ENCODE assay signal across 27 cellular contexts in the genomic region with DNA sequence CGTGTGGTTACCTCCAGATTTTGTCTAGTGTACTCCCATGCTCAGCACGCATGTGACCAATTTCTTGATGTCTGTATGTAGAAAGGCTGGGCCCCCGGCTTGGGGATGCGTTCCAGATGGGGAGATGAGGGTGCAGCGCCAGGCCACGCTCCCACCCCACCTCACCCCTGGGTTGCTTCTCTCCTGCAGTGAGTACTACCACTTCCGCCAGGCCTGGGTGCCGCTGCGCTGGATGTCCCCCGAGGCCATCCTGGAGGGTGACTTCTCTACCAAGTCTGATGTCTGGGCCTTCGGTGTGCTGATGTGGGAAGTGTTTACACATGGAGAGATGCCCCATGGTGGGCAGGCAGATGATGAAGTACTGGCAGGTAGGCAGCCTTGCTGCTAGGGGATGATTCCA.
"Had no signal": no experiment of that assay in that cellular context is flagged by ENCODE, and none has a peak within 500 bp of the region (broad histone marks: within the 10 kb centered on the region; RNA-seq: fewer than 3 reads in every experiment).

No MANE protein-coding gene starts in this region.

- H3K9me3 ChIP-seq: ascending aorta, body of pancreas had no signal

- H3K36me3 ChIP-seq: ascending aorta had no signal

- H3K27me3 ChIP-seq: ascending aorta, body of pancreas had no signal

- FAIRE-seq: bronchial epithelial cell had no signal

- H3K4me1 ChIP-seq: ascending aorta, body of pancreas had no signal

- H3K4me1 Mint-ChIP-seq: activated naive CD8-positive, alpha-beta T cell treated with anti-CD3 and anti-CD28 coated beads, Interleukin-2, amount 50 U/mL, for 24 hours; central memory CD8-positive, alpha-beta T cell had no signal

- H3K27ac Mint-ChIP-seq: activated CD8-positive, alpha-beta T cell treated with anti-CD3 and anti-CD28 coated beads, Interleukin-2, amount 10 ng/mL, durations not matched to agents 7 days and 5 days; activated naive CD4-positive, alpha-beta T cell treated with anti-CD3 and anti-CD28 coated beads, Interleukin-2, amount 50 U/mL, for 72 hours; activated naive CD8-positive, alpha-beta T cell treated with anti-CD3 and anti-CD28 coated beads, Interleukin-2, amount 50 U/mL, for 24 hours; activated T-cell treated with anti-CD3 and anti-CD28 coated beads, Interleukin-2, amount 50 U/mL, for 24 hours; T-helper 1 cell treated with Interleukin-12 subunit alpha and Interleukin-12 subunit beta and Interleukin-4 antibody, amounts not matched to agents 30 μg/mL and 1 μg/mL, for 36 hours had no signal

- ATAC-seq: activated CD4-positive, CD25-positive, alpha-beta regulatory T cell treated with anti-CD3 and anti-CD28 coated beads, Interleukin-2, amount 50 U/mL, for 24 hours; activated CD8-positive, alpha-beta T cell treated with anti-CD3 and anti-CD28 coated beads, Interleukin-2, amount 10 ng/mL, durations not matched to agents 7 days and 5 days; activated naive CD4-positive, alpha-beta T cell treated with anti-CD3 and anti-CD28 coated beads, Interleukin-2, amount 50 U/mL, for 72 hours; activated naive CD8-positive, alpha-beta T cell treated with anti-CD3 and anti-CD28 coated beads, Interleukin-2, amount 50 U/mL, for 24 hours; body of pancreas; Panc1; Right ventricle myocardium inferior had no signal

- H3K36me3 Mint-ChIP-seq: activated naive CD4-positive, alpha-beta T cell treated with anti-CD3 and anti-CD28 coated beads, Interleukin-2, amount 50 U/mL, for 72 hours had no signal

- H3K27ac ChIP-seq: ascending aorta, body of pancreas had no signal

- H3K4me3 Mint-ChIP-seq: activated CD8-positive, alpha-beta T cell treated with anti-CD3 and anti-CD28 coated beads, Interleukin-2, amount 10 ng/mL, durations not matched to agents 7 days and 5 days; activated naive CD8-positive, alpha-beta T cell treated with anti-CD3 and anti-CD28 coated beads, Interleukin-2, amount 50 U/mL, for 24 hours; activated T-cell treated with anti-CD3 and anti-CD28 coated beads, Interleukin-2, amount 50 U/mL, for 24 hours; central memory CD8-positive, alpha-beta T cell; T-helper 1 cell treated with Interleukin-12 subunit alpha and Interleukin-12 subunit beta and Interleukin-4 antibody, amounts not matched to agents 30 μg/mL and 1 μg/mL, for 36 hours had no signal

- H3K9me3 Mint-ChIP-seq: activated naive CD4-positive, alpha-beta T cell treated with anti-CD3 and anti-CD28 coated beads, Interleukin-2, amount 50 U/mL, for 72 hours; activated naive CD8-positive, alpha-beta T cell treated with anti-CD3 and anti-CD28 coated beads, Interleukin-2, amount 50 U/mL, for 24 hours; activated T-cell treated with anti-CD3 and anti-CD28 coated beads, Interleukin-2, amount 50 U/mL, for 24 hours; central memory CD8-positive, alpha-beta T cell; T-helper 1 cell treated with Interleukin-12 subunit alpha and Interleukin-12 subunit beta and Interleukin-4 antibody, amounts not matched to agents 30 μg/mL and 1 μg/mL, for 36 hours had no signal

- H3K27me3 Mint-ChIP-seq: activated naive CD8-positive, alpha-beta T cell treated with anti-CD3 and anti-CD28 coated beads, Interleukin-2, amount 50 U/mL, for 24 hours; activated T-cell treated with anti-CD3 and anti-CD28 coated beads, Interleukin-2, amount 50 U/mL, for 24 hours; central memory CD8-positive, alpha-beta T cell had no signal

- H3K4me3 ChIP-seq: ascending aorta, body of pancreas had no signal

- DNase-seq: activated CD4-positive, alpha-beta T cell treated with anti-CD3 and anti-CD28 coated beads for 4 hours; activated CD8-positive, alpha-beta T cell treated with anti-CD3 and anti-CD28 coated beads, Interleukin-2, amount 10 ng/mL, durations not matched to agents 7 days and 5 days; activated effector memory CD4-positive, alpha-beta T cell treated with anti-CD3 and anti-CD28 coated beads, Interleukin-2, amount 50 U/mL, for 16 hours; activated naive CD4-positive, alpha-beta T cell treated with Interleukin-2 at 50 U/mL for 16 hours; activated naive CD8-positive, alpha-beta T cell treated with anti-CD3 and anti-CD28 coated beads, Interleukin-2, amount 50 U/mL, for 24 hours; activated T-cell treated with anti-CD3 and anti-CD28 coated beads, Interleukin-2, amount 50 U/mL, for 24 hours; amniotic stem cell; body of pancreas; Kasumi-1; KBM-7; NCI-H1105 treated with DMSO at 0.1 percent for 48 hours; NCI-H146; NCI-H187 treated with DMSO at 0.1 percent for 48 hours; NCI-H2081 treated with DMSO at 0.1 percent for 48 hours; NCI-H226; NCI-H526 treated with DMSO at 0.1 percent for 48 hours; NK-92 treated with Interleukin-12 subunit alpha and Interleukin-12 subunit beta, amount 100 ng/mL, for 24 hours; OCI-M1; RPMI8226 had no signal
